8 cellular contexts compared by ENCODE assay signal in the genomic region with DNA sequence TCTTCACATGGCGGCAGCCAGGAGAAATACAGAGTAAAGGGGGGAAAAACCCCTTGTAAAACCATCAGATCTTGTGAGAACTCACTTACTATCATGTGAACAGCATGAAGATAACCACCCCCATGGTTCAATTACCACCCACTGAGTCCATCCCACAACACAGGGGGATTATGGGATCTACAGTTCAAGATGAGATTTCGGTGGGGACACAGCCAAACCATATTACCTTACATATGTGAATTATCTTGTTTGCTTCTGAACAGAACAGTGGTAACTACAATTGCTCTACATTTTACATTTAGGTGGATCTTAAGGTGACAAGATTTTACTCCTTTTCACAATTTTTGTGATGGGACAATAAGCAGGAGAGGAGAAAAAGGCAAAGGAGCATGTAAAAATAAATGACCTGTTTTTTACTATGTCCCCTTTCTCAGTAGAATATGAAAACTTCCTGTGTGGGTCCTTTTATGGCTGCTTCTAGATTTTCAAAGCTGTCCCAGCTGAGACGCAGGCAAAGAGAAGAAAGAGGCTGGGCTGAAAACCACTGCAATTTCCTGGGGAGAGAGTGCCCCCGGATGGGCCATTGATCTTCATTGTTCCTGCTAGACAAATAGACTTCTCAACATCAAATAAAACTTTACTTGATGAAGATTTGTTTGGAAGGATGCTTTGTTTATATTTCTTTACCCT. TPM values are rescaled to one million over a fixed set of nuclear protein-coding genes. Genes with fewer than 3 reads are reported as not detected.
DNase-seq lines count a peak whose midpoint lies in the region; ATAC-seq, FAIRE-seq and TF ChIP-seq lines count a peak whose summit lies in the region.

No MANE protein-coding gene starts in this region.

- H3K36me3 Mint-ChIP-seq in activated CD4-positive, alpha-beta memory T cell treated with anti-CD3 and anti-CD28 coated beads, Interleukin-2, amount 10 ng/mL, durations not matched to agents 7 days and 5 days (ENCODE audit: low read depth), result no peaks in the 10 kb centered on the region

- no peak for FAIRE-seq in frontal cortex (lab: Jason Lieb, UNC)

- no peak overlapping the region for H3K27ac ChIP-seq in foreskin keratinocyte

- DNase-seq in SKM-1 treated with dmso at 0.1 percent for 144 hours (lab: John Stamatoyannopoulos, UW; ENCODE audit: unreplicated experiment) (peak; percentile 22), SKM-1 (lab: John Stamatoyannopoulos, UW; ENCODE audit: unreplicated experiment) (no peak), foreskin keratinocyte (no peak), frontal cortex (ENCODE audit: low spot score in 2 of 2) (no peak), posterior cingulate gyrus (no peak)
- DNase-seq in activated CD4-positive, alpha-beta memory T cell treated with anti-CD3 and anti-CD28 coated beads, Interleukin-2, amount 10 ng/mL, durations not matched to agents 7 days and 5 days, result peak; percentile 47
- DNase-seq in stimulated activated naive CD4-positive, alpha-beta T cell treated with Interleukin-2 at 50 U/mL for 16 hours (lab: John Stamatoyannopoulos, UW), result peak; percentile 1

- H3K4me1 Mint-ChIP-seq in activated CD4-positive, alpha-beta memory T cell treated with anti-CD3 and anti-CD28 coated beads, Interleukin-2, amount 10 ng/mL, durations not matched to agents 7 days and 5 days, result peaks cover 11% of the 10 kb centered on the region

- intact Hi-C loops in posterior cingulate gyrus (cut with DNase I), result loop anchor here (1.0 kb wide), 1 partner anchor 177 kb away; no protein-coding TSS in a partner anchor

- CTCF ChIA-PET in activated CD4-positive, alpha-beta memory T cell treated with anti-CD3 and anti-CD28 coated beads, Interleukin-2, amount 10 ng/mL, durations not matched to agents 7 days and 5 days (lab: Charles Lee), result interaction anchor here (1.1 kb wide), 1 partner anchor 178 kb away, joined by 8 read pairs; no protein-coding TSS in a partner anchor

- no peak overlapping the region for H3K4me3 Mint-ChIP-seq in activated CD4-positive, alpha-beta memory T cell treated with anti-CD3 and anti-CD28 coated beads, Interleukin-2, amount 10 ng/mL, durations not matched to agents 7 days and 5 days

- peak; percentile 56 for TF ChIP-seq CTCF in foreskin keratinocyte (conservative IDR thresholded peaks at IDR 0.05)

- peaks cover 3% of the 10 kb centered on the region for H3K9me3 Mint-ChIP-seq in activated CD4-positive, alpha-beta memory T cell treated with anti-CD3 and anti-CD28 coated beads, Interleukin-2, amount 10 ng/mL, durations not matched to agents 7 days and 5 days

- no peak for ATAC-seq in foreskin keratinocyte
- ATAC-seq in GM19324 (IDR thresholded peaks at IDR 0.05; ENCODE audit: low FRiP score, unreplicated experiment), result no peak

- peaks cover 1% of the 10 kb centered on the region for H3K27me3 Mint-ChIP-seq in activated CD4-positive, alpha-beta memory T cell treated with anti-CD3 and anti-CD28 coated beads, Interleukin-2, amount 10 ng/mL, durations not matched to agents 7 days and 5 days

- POLR2A ChIA-PET in activated CD4-positive, alpha-beta memory T cell treated with anti-CD3 and anti-CD28 coated beads, Interleukin-2, amount 10 ng/mL, durations not matched to agents 7 days and 5 days (lab: Charles Lee), result no interaction called here

- H3K4me1 ChIP-seq in foreskin keratinocyte, result no peaks in the 10 kb centered on the region

- H3K27ac Mint-ChIP-seq in activated CD4-positive, alpha-beta memory T cell treated with anti-CD3 and anti-CD28 coated beads, Interleukin-2, amount 10 ng/mL, durations not matched to agents 7 days and 5 days, result no peak overlapping the region

- H3K27me3 ChIP-seq in foreskin keratinocyte, result peaks cover 7% of the 10 kb centered on the region

RNA-seq across cellular contexts. Expression of a gene that starts 45.9 kb away (rescaled TPM):
- total RNA-seq in activated CD4-positive, alpha-beta memory T cell treated with anti-CD3 and anti-CD28 coated beads, Interleukin-2, amount 10 ng/mL, durations not matched to agents 7 days and 5 days, result 10 to 100 TPM; 30.6 to 37.4 TPM
- total RNA-seq in foreskin keratinocyte (27.7 and 31.1 TPM in 2 replicates), frontal cortex (10.6 TPM)
- polyA plus RNA-seq in foreskin keratinocyte, result 13.6 and 17.8 TPM in 2 replicates

Comparison
In these comparisons a context has a peak if more than half of its experiments do, and no peak if none do; other contexts are left out.
1. DNase-seq: peak in SKM-1 treated with dmso at 0.1 percent for 144 hours (single experiment), activated CD4-positive, alpha-beta memory T cell treated with anti-CD3 and anti-CD28 coated beads, Interleukin-2, amount 10 ng/mL, durations not matched to agents 7 days and 5 days (single experiment) and stimulated activated naive CD4-positive, alpha-beta T cell treated with Interleukin-2 at 50 U/mL for 16 hours (single experiment); none in SKM-1 (single experiment), foreskin keratinocyte (0 of 2), frontal cortex (0 of 2) and posterior cingulate gyrus (0 of 10).